Comparison of ENCODE assay signal across 28 cellular contexts in genomic region chr7:156179872-156180390, GRCh38.
"Had no signal": no experiment of that assay in that cellular context is flagged by ENCODE, and none has a peak within 500 bp of the region (broad histone marks: within the 10 kb centered on the region; RNA-seq: fewer than 3 reads in every experiment).

No MANE protein-coding gene starts in this region.

- H3K36me3 ChIP-seq: brain microvascular endothelial cell, esophagus squamous epithelium, WERI-Rb-1 had no signal

- H3K9me3 Mint-ChIP-seq: activated B cell treated with CpG ODN at 0.5 μM for 24 hours; activated CD8-positive, alpha-beta T cell treated with anti-CD3 and anti-CD28 coated beads for 36 hours; activated naive CD4-positive, alpha-beta T cell treated with anti-CD3 and anti-CD28 coated beads for 36 hours; activated naive CD4-positive, alpha-beta T cell treated with anti-CD3 and anti-CD28 coated beads, Interleukin-2, amount 50 U/mL, for 24 hours; activated naive CD8-positive, alpha-beta T cell treated with anti-CD3 and anti-CD28 coated beads, Interleukin-2, amount 10 ng/mL, durations not matched to agents 7 days and 5 days; activated T-cell treated with anti-CD3 and anti-CD28 coated beads, Interleukin-2, amount 50 U/mL, for 24 hours; activated T-cell treated with anti-CD3 and anti-CD28 coated beads, Interleukin-2, amount 50 U/mL, for 72 hours; central memory CD8-positive, alpha-beta T cell; effector memory CD8-positive, alpha-beta T cell; T-helper 2 cell treated with Interferon-gamma antibody and Interleukin-4, amounts not matched to agents 5 μg/mL and 100 μg/mL, for 36 hours had no signal

- H3K36me3 Mint-ChIP-seq: activated naive CD4-positive, alpha-beta T cell treated with anti-CD3 and anti-CD28 coated beads, Interleukin-2, amount 50 U/mL, for 24 hours; activated naive CD8-positive, alpha-beta T cell treated with anti-CD3 and anti-CD28 coated beads, Interleukin-2, amount 10 ng/mL, durations not matched to agents 7 days and 5 days had no signal

- H3K4me3 Mint-ChIP-seq: activated B cell treated with CpG ODN at 0.5 μM for 24 hours; activated CD8-positive, alpha-beta T cell treated with anti-CD3 and anti-CD28 coated beads for 36 hours; activated naive CD4-positive, alpha-beta T cell treated with anti-CD3 and anti-CD28 coated beads for 36 hours; activated naive CD4-positive, alpha-beta T cell treated with anti-CD3 and anti-CD28 coated beads, Interleukin-2, amount 50 U/mL, for 24 hours; activated naive CD8-positive, alpha-beta T cell treated with anti-CD3 and anti-CD28 coated beads, Interleukin-2, amount 10 ng/mL, durations not matched to agents 7 days and 5 days; activated T-cell treated with anti-CD3 and anti-CD28 coated beads, Interleukin-2, amount 50 U/mL, for 24 hours; activated T-cell treated with anti-CD3 and anti-CD28 coated beads, Interleukin-2, amount 50 U/mL, for 72 hours; central memory CD8-positive, alpha-beta T cell; effector memory CD8-positive, alpha-beta T cell; T-helper 17 cell; T-helper 2 cell treated with Interferon-gamma antibody and Interleukin-4, amounts not matched to agents 5 μg/mL and 100 μg/mL, for 36 hours had no signal

- H3K27me3 ChIP-seq: brain microvascular endothelial cell, esophagus squamous epithelium had no signal

- H3K27me3 Mint-ChIP-seq: activated B cell treated with CpG ODN at 0.5 μM for 24 hours; activated naive CD4-positive, alpha-beta T cell treated with anti-CD3 and anti-CD28 coated beads, Interleukin-2, amount 50 U/mL, for 24 hours had no signal

- DNase-seq: activated B cell treated with CpG ODN at 0.5 μM for 24 hours; activated CD4-positive, alpha-beta T cell treated with anti-CD3 and anti-CD28 coated beads for 48 hours; activated CD4-positive, alpha-beta T cell treated with anti-CD3 and anti-CD28 coated beads, Interleukin-2, amount 50 U/mL, for 1 hour; activated CD4-positive, alpha-beta T cell treated with anti-CD3 and anti-CD28 coated beads, Interleukin-2, amount 50 U/mL, for 48 hours; activated CD8-positive, alpha-beta memory T cell treated with anti-CD3 and anti-CD28 coated beads, Interleukin-2, amount 50 U/mL, for 48 hours; activated CD8-positive, alpha-beta T cell treated with anti-CD3 and anti-CD28 coated beads for 36 hours; activated naive CD4-positive, alpha-beta T cell treated with anti-CD3 and anti-CD28 coated beads for 36 hours; activated naive CD8-positive, alpha-beta T cell treated with anti-CD3 and anti-CD28 coated beads, Interleukin-2, amount 10 ng/mL, durations not matched to agents 7 days and 5 days; activated T-cell treated with anti-CD3 and anti-CD28 coated beads for 4 hours; activated T-cell treated with anti-CD3 and anti-CD28 coated beads, Interleukin-2, amount 50 U/mL, for 24 hours; activated T-cell treated with anti-CD3 and anti-CD28 coated beads, Interleukin-2, amount 50 U/mL, for 72 hours; amniotic stem cell; anterior cingulate cortex; brain microvascular endothelial cell; cortex of kidney; dermis blood vessel endothelial cell; effector CD4-positive, alpha-beta T cell; effector memory CD8-positive, alpha-beta T cell; esophagus squamous epithelium; T-helper 1 cell; T-helper 17 cell; T1000; WERI-Rb-1 had no signal

- H3K9me3 ChIP-seq: esophagus squamous epithelium had no signal

- H3K27ac Mint-ChIP-seq: activated B cell treated with CpG ODN at 0.5 μM for 24 hours; activated CD8-positive, alpha-beta T cell treated with anti-CD3 and anti-CD28 coated beads for 36 hours; activated naive CD4-positive, alpha-beta T cell treated with anti-CD3 and anti-CD28 coated beads for 36 hours; activated naive CD4-positive, alpha-beta T cell treated with anti-CD3 and anti-CD28 coated beads, Interleukin-2, amount 50 U/mL, for 24 hours; activated naive CD8-positive, alpha-beta T cell treated with anti-CD3 and anti-CD28 coated beads, Interleukin-2, amount 10 ng/mL, durations not matched to agents 7 days and 5 days; activated T-cell treated with anti-CD3 and anti-CD28 coated beads, Interleukin-2, amount 50 U/mL, for 24 hours; activated T-cell treated with anti-CD3 and anti-CD28 coated beads, Interleukin-2, amount 50 U/mL, for 72 hours; effector memory CD8-positive, alpha-beta T cell; T-helper 17 cell; T-helper 2 cell treated with Interferon-gamma antibody and Interleukin-4, amounts not matched to agents 5 μg/mL and 100 μg/mL, for 36 hours had no signal

- H3K4me1 Mint-ChIP-seq: activated B cell treated with CpG ODN at 0.5 μM for 24 hours; activated naive CD4-positive, alpha-beta T cell treated with anti-CD3 and anti-CD28 coated beads, Interleukin-2, amount 50 U/mL, for 24 hours; activated naive CD8-positive, alpha-beta T cell treated with anti-CD3 and anti-CD28 coated beads, Interleukin-2, amount 10 ng/mL, durations not matched to agents 7 days and 5 days; central memory CD8-positive, alpha-beta T cell had no signal

- H3K4me1 ChIP-seq: esophagus squamous epithelium had no signal

- H3K4me3 ChIP-seq: esophagus squamous epithelium had no signal

- H3K27ac ChIP-seq: brain microvascular endothelial cell, epithelial cell of prostate, esophagus squamous epithelium, WERI-Rb-1 had no signal

- ATAC-seq: activated CD4-positive, CD25-positive, alpha-beta regulatory T cell treated with anti-CD3 and anti-CD28 coated beads, Interleukin-2, amount 50 U/mL, for 24 hours; activated CD8-positive, alpha-beta T cell treated with anti-CD3 and anti-CD28 coated beads for 36 hours; activated T-cell treated with anti-CD3 and anti-CD28 coated beads, Interleukin-2, amount 50 U/mL, for 72 hours; effector memory CD8-positive, alpha-beta T cell; T-helper 17 cell had no signal
